In the genomic region with DNA sequence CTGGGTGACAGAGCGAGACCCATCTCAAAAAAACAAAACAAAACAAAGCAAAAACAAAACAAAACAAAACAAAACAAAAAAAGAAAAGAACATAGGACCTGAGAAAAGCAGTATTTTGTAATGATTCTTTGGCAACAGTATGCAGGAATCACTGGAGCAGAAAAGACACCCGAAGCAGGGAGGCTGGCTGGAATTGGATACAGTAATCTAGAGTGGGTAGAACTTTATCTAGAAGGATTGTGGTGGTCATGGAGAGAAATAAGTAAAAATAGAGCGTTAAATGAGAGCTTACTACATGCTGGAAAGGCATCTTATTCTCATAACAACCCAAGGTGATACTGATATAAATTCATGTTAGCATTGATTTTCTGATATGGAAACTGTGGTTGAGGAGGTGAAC, we compare ENCODE assay signal across 31 cellular contexts.
"Had no signal": no experiment of that assay in that cellular context is flagged by ENCODE, and none has a peak within 500 bp of the region (broad histone marks: within the 10 kb centered on the region; RNA-seq: fewer than 3 reads in every experiment).

No MANE protein-coding gene starts in this region.

- H3K36me3 Mint-ChIP-seq: activated CD4-positive, alpha-beta memory T cell treated with anti-CD3 and anti-CD28 coated beads for 36 hours; activated naive CD4-positive, alpha-beta T cell treated with anti-CD3 and anti-CD28 coated beads, Interleukin-2, amount 50 U/mL, for 72 hours had no signal

- ATAC-seq: activated naive CD4-positive, alpha-beta T cell treated with anti-CD3 and anti-CD28 coated beads, Interleukin-2, amount 50 U/mL, for 72 hours; activated T-cell treated with anti-CD3 and anti-CD28 coated beads, Interleukin-2, amount 50 U/mL, for 4 hours; Panc1 had no signal

- H3K27ac Mint-ChIP-seq: activated B cell treated with CpG ODN at 0.5 μM for 24 hours; activated CD4-positive, alpha-beta memory T cell treated with anti-CD3 and anti-CD28 coated beads for 36 hours; activated naive CD4-positive, alpha-beta T cell treated with anti-CD3 and anti-CD28 coated beads for 36 hours; activated naive CD4-positive, alpha-beta T cell treated with anti-CD3 and anti-CD28 coated beads, Interleukin-2, amount 50 U/mL, for 72 hours; activated T-helper 1 cell treated with anti-CD3 and anti-CD28 coated beads, Interleukin-12 subunit alpha, Interleukin-12 subunit beta, Interleukin-2, Interleukin-4 antibody, amounts not matched to agents 30 ng/mL and 10 ng/mL and 1 ng/mL, durations not matched to agents 14 hours and 24 hours and 36 hours; T-helper 1 cell treated with Interleukin-12 subunit alpha and Interleukin-12 subunit beta and Interleukin-4 antibody, amounts not matched to agents 30 μg/mL and 1 μg/mL, for 36 hours; T-helper 2 cell treated with Interferon-gamma antibody and Interleukin-4, amounts not matched to agents 5 μg/mL and 100 μg/mL, for 36 hours had no signal

- H3K4me3 ChIP-seq: SJSA1 had no signal

- H3K4me1 Mint-ChIP-seq: activated B cell treated with CpG ODN at 0.5 μM for 24 hours had no signal

- H3K9me3 Mint-ChIP-seq: activated B cell treated with CpG ODN at 0.5 μM for 24 hours; activated CD4-positive, alpha-beta memory T cell treated with anti-CD3 and anti-CD28 coated beads for 36 hours; activated naive CD4-positive, alpha-beta T cell treated with anti-CD3 and anti-CD28 coated beads for 36 hours; activated naive CD4-positive, alpha-beta T cell treated with anti-CD3 and anti-CD28 coated beads, Interleukin-2, amount 50 U/mL, for 72 hours; activated T-cell treated with anti-CD3 and anti-CD28 coated beads, Interleukin-2, amount 50 U/mL, for 4 hours; activated T-helper 1 cell treated with anti-CD3 and anti-CD28 coated beads, Interleukin-12 subunit alpha, Interleukin-12 subunit beta, Interleukin-2, Interleukin-4 antibody, amounts not matched to agents 30 ng/mL and 10 ng/mL and 1 ng/mL, durations not matched to agents 14 hours and 24 hours and 36 hours; T-helper 1 cell treated with Interleukin-12 subunit alpha and Interleukin-12 subunit beta and Interleukin-4 antibody, amounts not matched to agents 30 μg/mL and 1 μg/mL, for 36 hours; T-helper 2 cell treated with Interferon-gamma antibody and Interleukin-4, amounts not matched to agents 5 μg/mL and 100 μg/mL, for 36 hours had no signal

- DNase-seq: activated B cell treated with CpG ODN at 0.5 μM for 24 hours; activated CD4-positive, alpha-beta memory T cell treated with anti-CD3 and anti-CD28 coated beads for 36 hours; activated CD4-positive, alpha-beta T cell treated with anti-CD3 and anti-CD28 coated beads for 4 hours; activated CD4-positive, alpha-beta T cell treated with anti-CD3 and anti-CD28 coated beads, Interleukin-2, amount 50 U/mL, for 1 hour; activated CD4-positive, CD25-positive, alpha-beta regulatory T cell treated with anti-CD3 and anti-CD28 coated beads, Interleukin-2, amount 50 U/mL, for 72 hours; activated CD8-positive, alpha-beta memory T cell treated with anti-CD3 and anti-CD28 coated beads, Interleukin-2, amount 50 U/mL, for 4 hours; activated gamma-delta T cell treated with Interleukin-2 at 50 U/mL for 16 hours; activated naive CD4-positive, alpha-beta T cell treated with anti-CD3 and anti-CD28 coated beads for 36 hours; activated T-cell treated with anti-CD3 and anti-CD28 coated beads for 4 hours; activated T-cell treated with anti-CD3 and anti-CD28 coated beads, Interleukin-2, amount 50 U/mL, for 4 hours; anterior cingulate cortex; brain microvascular endothelial cell; central memory CD4-positive, alpha-beta T cell; Karpas-422; KBM-7; NCI-H1048; NCI-H1105 treated with DMSO at 0.1 percent for 48 hours; NCI-H1436; NCI-H1694; NCI-H1930; NCI-H2081 treated with DMSO at 0.1 percent for 48 hours; NCI-H345; NCI-H524 treated with DMSO at 0.1 percent for 48 hours; SHP77; SK-N-SH had no signal

- H3K4me1 ChIP-seq: SJSA1 had no signal

- H3K9me3 ChIP-seq: SJSA1, SK-N-SH had no signal

- H3K27me3 ChIP-seq: brain microvascular endothelial cell, SJSA1 had no signal

- H3K27me3 Mint-ChIP-seq: activated CD4-positive, alpha-beta memory T cell treated with anti-CD3 and anti-CD28 coated beads for 36 hours had no signal

- H3K36me3 ChIP-seq: brain microvascular endothelial cell, SJSA1 had no signal

- H3K4me3 Mint-ChIP-seq: activated B cell treated with CpG ODN at 0.5 μM for 24 hours; activated CD4-positive, alpha-beta memory T cell treated with anti-CD3 and anti-CD28 coated beads for 36 hours; activated naive CD4-positive, alpha-beta T cell treated with anti-CD3 and anti-CD28 coated beads for 36 hours; activated T-cell treated with anti-CD3 and anti-CD28 coated beads, Interleukin-2, amount 50 U/mL, for 4 hours; activated T-helper 1 cell treated with anti-CD3 and anti-CD28 coated beads, Interleukin-12 subunit alpha, Interleukin-12 subunit beta, Interleukin-2, Interleukin-4 antibody, amounts not matched to agents 30 ng/mL and 10 ng/mL and 1 ng/mL, durations not matched to agents 14 hours and 24 hours and 36 hours; T-helper 1 cell treated with Interleukin-12 subunit alpha and Interleukin-12 subunit beta and Interleukin-4 antibody, amounts not matched to agents 30 μg/mL and 1 μg/mL, for 36 hours; T-helper 2 cell treated with Interferon-gamma antibody and Interleukin-4, amounts not matched to agents 5 μg/mL and 100 μg/mL, for 36 hours had no signal

- H3K9ac ChIP-seq: SK-N-SH had no signal
